Comparison of ENCODE assay signal across 8 cellular contexts in the genomic region with DNA sequence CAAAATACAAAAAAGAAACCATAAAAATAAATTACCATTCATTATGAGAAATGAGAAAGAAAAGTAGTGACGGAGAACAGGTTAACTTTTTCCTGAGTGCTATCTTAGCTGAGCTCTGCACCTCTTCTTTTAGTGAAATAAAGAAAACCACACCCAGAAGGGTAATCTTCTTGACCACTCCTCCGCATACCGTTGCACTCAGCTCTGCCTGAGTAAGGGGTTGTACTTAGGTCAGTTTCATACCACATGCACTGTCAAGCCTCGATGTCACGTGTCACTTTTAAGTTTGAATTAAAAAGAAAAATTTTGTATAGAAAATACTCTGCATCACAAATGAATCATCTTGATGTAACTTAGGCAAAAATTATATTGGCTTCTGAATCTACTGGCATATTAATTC. TPM values are rescaled to one million over a fixed set of nuclear protein-coding genes. Genes with fewer than 3 reads are reported as not detected.
DNase-seq lines count a peak whose midpoint lies in the region; ATAC-seq lines count a peak whose summit lies in the region.

No MANE protein-coding gene starts in this region.

- in situ Hi-C loops in HAP-1 (cut with MboI; ENCODE audit: low sequenced_read_pairs), result no loop called here

- POLR2A ChIA-PET in CD4-positive, alpha-beta memory T cell (lab: Charles Lee; ENCODE audit: partially characterized antibody), result interaction anchor here (2.2 to 11.5 kb wide), 4 partner anchors 8 to 53 kb away, joined by 28 to 180 read pairs (median 107); no protein-coding TSS in a partner anchor

- H3K27ac Mint-ChIP-seq in CD4-positive, alpha-beta memory T cell, result peak overlapping the region; percentile 96 to 100 (median 99)
- peak overlapping the region; percentile 98 for H3K27ac Mint-ChIP-seq in activated naive CD4-positive, alpha-beta T cell treated with anti-CD3 and anti-CD28 coated beads, Interleukin-2, amount 50 U/mL, for 24 hours

- intact Hi-C loops in CD4-positive, alpha-beta memory T cell (cut with micrococcal nuclease), result loop anchor here (2.0 kb wide), 1 partner anchor 94 kb away; no protein-coding TSS in a partner anchor

- no peaks in the 10 kb centered on the region for H3K27me3 Mint-ChIP-seq in CD4-positive, alpha-beta memory T cell
- no peaks in the 10 kb centered on the region for H3K27me3 Mint-ChIP-seq in activated naive CD4-positive, alpha-beta T cell treated with anti-CD3 and anti-CD28 coated beads, Interleukin-2, amount 50 U/mL, for 24 hours

- peaks cover 5% of the 10 kb centered on the region for H3K36me3 ChIP-seq in CD4-positive, alpha-beta memory T cell (ENCODE audit: insufficient read depth, low read length)
- H3K36me3 ChIP-seq in HAP-1 (replicated peaks), result peaks cover 52% of the 10 kb centered on the region

- H3K9me3 ChIP-seq in CD4-positive, alpha-beta memory T cell (ENCODE audit: control insufficient read depth in 1 of 2, low read length in 2 of 2), result no peaks in the 10 kb centered on the region
- H3K9me3 ChIP-seq in HAP-1, result peaks cover 7% of the 10 kb centered on the region; the same call in 1 of the 2 replicates

- peaks cover 51 to 83% (median 56%) of the 10 kb centered on the region in 4 donors for H3K4me1 Mint-ChIP-seq in CD4-positive, alpha-beta memory T cell
- H3K4me1 Mint-ChIP-seq in activated naive CD4-positive, alpha-beta T cell treated with anti-CD3 and anti-CD28 coated beads, Interleukin-2, amount 50 U/mL, for 24 hours, result peaks cover 60% of the 10 kb centered on the region

- no peak for ATAC-seq in HG03175 (IDR thresholded peaks at IDR 0.05; ENCODE audit: unreplicated experiment)

- H3K4me1 ChIP-seq in CD4-positive, alpha-beta memory T cell (ENCODE audit: insufficient read depth, low read length), result peaks cover 61% of the 10 kb centered on the region
- peaks cover 27% of the 10 kb centered on the region for H3K4me1 ChIP-seq in HAP-1

- H3K4me3 Mint-ChIP-seq in CD4-positive, alpha-beta memory T cell, result peak overlapping the region; percentile 94 to 99 (median 98)
- peak overlapping the region; percentile 92 for H3K4me3 Mint-ChIP-seq in activated naive CD4-positive, alpha-beta T cell treated with anti-CD3 and anti-CD28 coated beads, Interleukin-2, amount 50 U/mL, for 24 hours

- H3K27ac ChIP-seq in CD4-positive, alpha-beta memory T cell (ENCODE audit: low read depth, low read length), result peak overlapping the region; percentile 86

- H3K4me3 ChIP-seq in CD4-positive, alpha-beta memory T cell (ENCODE audit: low read length in 2 of 2), result peak overlapping the region; percentile 77 to 97
- peak overlapping the region; percentile 71 for H3K4me3 ChIP-seq in HAP-1

- peaks cover 0 to 2% (median 0%) of the 10 kb centered on the region in 8 donors for H3K9me3 Mint-ChIP-seq in CD4-positive, alpha-beta memory T cell
- no peaks in the 10 kb centered on the region for H3K9me3 Mint-ChIP-seq in activated naive CD4-positive, alpha-beta T cell treated with anti-CD3 and anti-CD28 coated beads, Interleukin-2, amount 50 U/mL, for 24 hours

- H3K36me3 Mint-ChIP-seq in CD4-positive, alpha-beta memory T cell, result peaks cover 31 to 66% of the 10 kb centered on the region in 2 donors
- peaks cover 42% of the 10 kb centered on the region for H3K36me3 Mint-ChIP-seq in activated naive CD4-positive, alpha-beta T cell treated with anti-CD3 and anti-CD28 coated beads, Interleukin-2, amount 50 U/mL, for 24 hours

- H3K27me3 ChIP-seq in CD4-positive, alpha-beta memory T cell (ENCODE audit: insufficient read depth, low read length), result no peaks in the 10 kb centered on the region
- H3K27me3 ChIP-seq in HAP-1 (ENCODE audit: low read depth), result no peaks in the 10 kb centered on the region

- DNase-seq in CD4-positive, alpha-beta memory T cell, result peak in 2 of 5 donors; percentile 16 to 36
- DNase-seq in HAP-1 (ENCODE audit: low spot score in 2 of 2) (peak; percentile 59 to 66), kidney tubule cell (ENCODE audit: low spot score) (peak; percentile 67), cerebellar nuclear complex (lab: John Stamatoyannopoulos, UW) (no peak), NCI-H345 (lab: John Stamatoyannopoulos, UW) (no peak), iPS-NIHi7 (ENCODE audit: extremely low spot score) (no peak)

- CTCF ChIA-PET in CD4-positive, alpha-beta memory T cell (lab: Charles Lee; ENCODE audit: partially characterized antibody), result interaction anchor here (0.8 kb wide), 1 partner anchor 53 kb away, joined by 3 read pairs; no protein-coding TSS in a partner anchor

RNA-seq across cellular contexts. Expression of a gene that starts 2.8 kb away (rescaled TPM):
- 100 to 1,000 TPM; 264 to 277 TPM for total RNA-seq in CD4-positive, alpha-beta memory T cell
- polyA plus RNA-seq in CD4-positive, alpha-beta memory T cell, result 100 to 1,000 TPM; 260 to 268 TPM

Comparison
In these comparisons a context has a peak if more than half of its experiments do, and no peak if none do; other contexts are left out.
1. DNase-seq: peak in HAP-1 (2 of 2) and kidney tubule cell (single experiment); none in cerebellar nuclear complex (0 of 2), NCI-H345 (single experiment) and iPS-NIHi7 (single experiment).